ENCODE assay signal across 1 cellular context in genomic region chr12:24044973-24045703, GRCh38.
TF ChIP-seq lines count a peak whose summit lies in the region.

No MANE protein-coding gene starts in this region.

TF ChIP-seq in HepG2, 621 proteins besides CTCF, POLR2A, EP300 and RAD21 (continued from another document and continues in another):
- TF ChIP-seq, protein P1, sequence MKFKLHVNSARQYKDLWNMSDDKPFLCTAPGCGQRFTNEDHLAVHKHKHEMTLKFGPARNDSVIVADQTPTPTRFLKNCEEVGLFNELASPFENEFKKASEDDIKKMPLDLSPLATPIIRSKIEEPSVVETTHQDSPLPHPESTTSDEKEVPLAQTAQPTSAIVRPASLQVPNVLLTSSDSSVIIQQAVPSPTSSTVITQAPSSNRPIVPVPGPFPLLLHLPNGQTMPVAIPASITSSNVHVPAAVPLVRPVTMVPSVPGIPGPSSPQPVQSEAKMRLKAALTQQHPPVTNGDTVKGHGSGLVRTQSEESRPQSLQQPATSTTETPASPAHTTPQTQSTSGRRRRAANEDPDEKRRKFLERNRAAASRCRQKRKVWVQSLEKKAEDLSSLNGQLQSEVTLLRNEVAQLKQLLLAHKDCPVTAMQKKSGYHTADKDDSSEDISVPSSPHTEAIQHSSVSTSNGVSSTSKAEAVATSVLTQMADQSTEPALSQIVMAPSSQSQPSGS (CRISPR knock-in tag; IDR thresholded peaks at IDR 0.05), result peak; percentile 51; the same call in 1 of the 2 replicates
- TF ChIP-seq ETV6 (CRISPR knock-in tag; conservative IDR thresholded peaks at IDR 0.05), result no peak
- no peak for TF ChIP-seq ATF1 (CRISPR knock-in tag; IDR thresholded peaks at IDR 0.05)
- TF ChIP-seq PBX3 (CRISPR knock-in tag; IDR thresholded peaks at IDR 0.05; ENCODE audit: borderline replicate concordance), result no peak
- TF ChIP-seq ARID3A (IDR thresholded peaks at IDR 0.05; ENCODE audit: low read depth, low read length), result peak; percentile 48
- TF ChIP-seq ZNF24 (IDR thresholded peaks at IDR 0.05), result no peak
- no peak for TF ChIP-seq NR1H2 (CRISPR knock-in tag; IDR thresholded peaks at IDR 0.05; ENCODE audit: borderline replicate concordance, low read depth)
- no peak for TF ChIP-seq ZBTB7A (CRISPR knock-in tag; IDR thresholded peaks at IDR 0.05)
- TF ChIP-seq ZNF124 (CRISPR knock-in tag; IDR thresholded peaks at IDR 0.05), result no peak
- TF ChIP-seq, protein P2, sequence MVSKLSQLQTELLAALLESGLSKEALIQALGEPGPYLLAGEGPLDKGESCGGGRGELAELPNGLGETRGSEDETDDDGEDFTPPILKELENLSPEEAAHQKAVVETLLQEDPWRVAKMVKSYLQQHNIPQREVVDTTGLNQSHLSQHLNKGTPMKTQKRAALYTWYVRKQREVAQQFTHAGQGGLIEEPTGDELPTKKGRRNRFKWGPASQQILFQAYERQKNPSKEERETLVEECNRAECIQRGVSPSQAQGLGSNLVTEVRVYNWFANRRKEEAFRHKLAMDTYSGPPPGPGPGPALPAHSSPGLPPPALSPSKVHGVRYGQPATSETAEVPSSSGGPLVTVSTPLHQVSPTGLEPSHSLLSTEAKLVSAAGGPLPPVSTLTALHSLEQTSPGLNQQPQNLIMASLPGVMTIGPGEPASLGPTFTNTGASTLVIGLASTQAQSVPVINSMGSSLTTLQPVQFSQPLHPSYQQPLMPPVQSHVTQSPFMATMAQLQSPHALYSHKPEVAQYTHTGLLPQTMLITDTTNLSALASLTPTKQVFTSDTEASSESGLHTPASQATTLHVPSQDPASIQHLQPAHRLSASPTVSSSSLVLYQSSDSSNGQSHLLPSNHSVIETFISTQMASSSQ (IDR thresholded peaks at IDR 0.05; ENCODE audit: low read depth), result peak; percentile 53; the same call in 1 of the 2 replicates
- TF ChIP-seq, protein P2 (CRISPR knock-in tag; IDR thresholded peaks at IDR 0.05; ENCODE audit: borderline replicate concordance), result peak; percentile 63; the same call in 1 of the 2 replicates
- peak; percentile 72 for TF ChIP-seq KDM6A (CRISPR knock-in tag; IDR thresholded peaks at IDR 0.05; ENCODE audit: low read depth)
- TF ChIP-seq CREBL2 (CRISPR knock-in tag; IDR thresholded peaks at IDR 0.05; ENCODE audit: borderline replicate concordance), result no peak
- TF ChIP-seq BRF2 (CRISPR knock-in tag; IDR thresholded peaks at IDR 0.05), result no peak
- TF ChIP-seq ZBTB39 (CRISPR knock-in tag; IDR thresholded peaks at IDR 0.05), result no peak
- no peak for TF ChIP-seq DNMT1 (CRISPR knock-in tag; IDR thresholded peaks at IDR 0.05)
- no peak for TF ChIP-seq NONO (IDR thresholded peaks at IDR 0.05)
- no peak for TF ChIP-seq NONO (CRISPR knock-in tag; conservative IDR thresholded peaks at IDR 0.05)
- no peak for TF ChIP-seq FOXO1 (CRISPR knock-in tag; IDR thresholded peaks at IDR 0.05)
- no peak for TF ChIP-seq POLR2AphosphoS2 (IDR thresholded peaks at IDR 0.05; ENCODE audit: low read depth, low read length)
- no peak for TF ChIP-seq FOXP1 (IDR thresholded peaks at IDR 0.05)
- TF ChIP-seq FOXP1 (CRISPR knock-in tag; IDR thresholded peaks at IDR 0.05), result 0 out of 2 replicates have a peak, but pooled peaks have one; percentile 9
- TF ChIP-seq ZNF616 (CRISPR knock-in tag; IDR thresholded peaks at IDR 0.05; ENCODE audit: low read depth), result no peak
- TF ChIP-seq, protein P3, sequence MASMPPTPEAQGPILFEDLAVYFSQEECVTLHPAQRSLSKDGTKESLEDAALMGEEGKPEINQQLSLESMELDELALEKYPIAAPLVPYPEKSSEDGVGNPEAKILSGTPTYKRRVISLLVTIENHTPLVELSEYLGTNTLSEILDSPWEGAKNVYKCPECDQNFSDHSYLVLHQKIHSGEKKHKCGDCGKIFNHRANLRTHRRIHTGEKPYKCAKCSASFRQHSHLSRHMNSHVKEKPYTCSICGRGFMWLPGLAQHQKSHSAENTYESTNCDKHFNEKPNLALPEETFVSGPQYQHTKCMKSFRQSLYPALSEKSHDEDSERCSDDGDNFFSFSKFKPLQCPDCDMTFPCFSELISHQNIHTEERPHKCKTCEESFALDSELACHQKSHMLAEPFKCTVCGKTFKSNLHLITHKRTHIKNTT (CRISPR knock-in tag; IDR thresholded peaks at IDR 0.05), result no peak
- no peak for TF ChIP-seq SOX6 (IDR thresholded peaks at IDR 0.05)
- peak; percentile 76 for TF ChIP-seq SOX6 (CRISPR knock-in tag; IDR thresholded peaks at IDR 0.05)
- TF ChIP-seq, protein P4, sequence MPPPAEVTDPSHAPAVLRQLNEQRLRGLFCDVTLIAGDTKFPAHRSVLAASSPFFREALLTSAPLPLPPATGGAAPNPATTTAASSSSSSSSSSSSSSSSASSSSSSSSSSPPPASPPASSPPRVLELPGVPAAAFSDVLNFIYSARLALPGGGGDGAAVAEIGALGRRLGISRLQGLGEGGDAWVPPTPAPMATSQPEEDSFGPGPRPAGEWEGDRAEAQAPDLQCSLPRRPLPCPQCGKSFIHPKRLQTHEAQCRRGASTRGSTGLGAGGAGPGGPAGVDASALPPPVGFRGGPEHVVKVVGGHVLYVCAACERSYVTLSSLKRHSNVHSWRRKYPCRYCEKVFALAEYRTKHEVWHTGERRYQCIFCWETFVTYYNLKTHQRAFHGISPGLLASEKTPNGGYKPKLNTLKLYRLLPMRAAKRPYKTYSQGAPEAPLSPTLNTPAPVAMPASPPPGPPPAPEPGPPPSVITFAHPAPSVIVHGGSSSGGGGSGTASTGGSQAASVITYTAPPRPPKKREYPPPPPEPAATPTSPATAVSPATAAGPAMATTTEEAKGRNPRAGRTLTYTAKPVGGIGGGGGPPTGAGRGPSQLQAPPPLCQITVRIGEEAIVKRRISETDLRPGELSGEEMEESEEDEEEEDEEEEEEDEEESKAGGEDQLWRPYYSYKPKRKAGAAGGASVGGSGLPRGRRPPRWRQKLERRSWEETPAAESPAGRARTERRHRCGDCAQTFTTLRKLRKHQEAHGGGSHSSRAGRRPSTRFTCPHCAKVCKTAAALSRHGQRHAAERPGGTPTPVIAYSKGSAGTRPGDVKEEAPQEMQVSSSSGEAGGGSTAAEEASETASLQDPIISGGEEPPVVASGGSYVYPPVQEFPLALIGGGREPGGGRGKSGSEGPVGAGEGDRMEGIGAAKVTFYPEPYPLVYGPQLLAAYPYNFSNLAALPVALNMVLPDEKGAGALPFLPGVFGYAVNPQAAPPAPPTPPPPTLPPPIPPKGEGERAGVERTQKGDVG (CRISPR knock-in tag; IDR thresholded peaks at IDR 0.05; ENCODE audit: borderline replicate concordance), result no peak
- TF ChIP-seq CBX1 (IDR thresholded peaks at IDR 0.05; ENCODE audit: low read depth), result no peak
- TF ChIP-seq NFKBIZ (CRISPR knock-in tag; IDR thresholded peaks at IDR 0.05), result no peak
- TF ChIP-seq ZC3H4 (CRISPR knock-in tag; IDR thresholded peaks at IDR 0.05; ENCODE audit: borderline replicate concordance), result peak; percentile 81; the same call in 1 of the 2 replicates
- no peak for TF ChIP-seq JUND (CRISPR knock-in tag; IDR thresholded peaks at IDR 0.05)
- no peak; the same call in 1 of the 2 replicates for TF ChIP-seq MIXL1 (CRISPR knock-in tag; IDR thresholded peaks at IDR 0.05)
- TF ChIP-seq PAX8 (CRISPR knock-in tag; IDR thresholded peaks at IDR 0.05; ENCODE audit: borderline replicate concordance), result no peak
- TF ChIP-seq ZNF891 (CRISPR knock-in tag; IDR thresholded peaks at IDR 0.05), result no peak
- no peak for TF ChIP-seq ZNF660 (CRISPR knock-in tag; IDR thresholded peaks at IDR 0.05; ENCODE audit: borderline replicate concordance, low read depth)
- TF ChIP-seq YEATS2 (CRISPR knock-in tag; IDR thresholded peaks at IDR 0.05; ENCODE audit: borderline replicate concordance), result no peak
- TF ChIP-seq RBFOX2 (IDR thresholded peaks at IDR 0.05; ENCODE audit: low read depth, low read length), result peak; percentile 63; the same call in 1 of the 2 replicates
- no peak for TF ChIP-seq ZSCAN30 (CRISPR knock-in tag; IDR thresholded peaks at IDR 0.05)
- TF ChIP-seq, protein P5, sequence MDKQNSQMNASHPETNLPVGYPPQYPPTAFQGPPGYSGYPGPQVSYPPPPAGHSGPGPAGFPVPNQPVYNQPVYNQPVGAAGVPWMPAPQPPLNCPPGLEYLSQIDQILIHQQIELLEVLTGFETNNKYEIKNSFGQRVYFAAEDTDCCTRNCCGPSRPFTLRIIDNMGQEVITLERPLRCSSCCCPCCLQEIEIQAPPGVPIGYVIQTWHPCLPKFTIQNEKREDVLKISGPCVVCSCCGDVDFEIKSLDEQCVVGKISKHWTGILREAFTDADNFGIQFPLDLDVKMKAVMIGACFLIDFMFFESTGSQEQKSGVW (CRISPR knock-in tag; IDR thresholded peaks at IDR 0.05; ENCODE audit: borderline replicate concordance), result no peak
- TF ChIP-seq NFIB (CRISPR knock-in tag; IDR thresholded peaks at IDR 0.05; ENCODE audit: borderline replicate concordance), result no peak
- no peak for TF ChIP-seq SMARCC2 (IDR thresholded peaks at IDR 0.05)
- no peak for TF ChIP-seq KDM5B (CRISPR knock-in tag; IDR thresholded peaks at IDR 0.05; ENCODE audit: borderline replicate concordance)
- no peak for TF ChIP-seq ZNF468 (CRISPR knock-in tag; IDR thresholded peaks at IDR 0.05)
- TF ChIP-seq TSC22D2 (CRISPR knock-in tag; IDR thresholded peaks at IDR 0.05; ENCODE audit: borderline replicate concordance), result no peak
- TF ChIP-seq, protein P6, sequence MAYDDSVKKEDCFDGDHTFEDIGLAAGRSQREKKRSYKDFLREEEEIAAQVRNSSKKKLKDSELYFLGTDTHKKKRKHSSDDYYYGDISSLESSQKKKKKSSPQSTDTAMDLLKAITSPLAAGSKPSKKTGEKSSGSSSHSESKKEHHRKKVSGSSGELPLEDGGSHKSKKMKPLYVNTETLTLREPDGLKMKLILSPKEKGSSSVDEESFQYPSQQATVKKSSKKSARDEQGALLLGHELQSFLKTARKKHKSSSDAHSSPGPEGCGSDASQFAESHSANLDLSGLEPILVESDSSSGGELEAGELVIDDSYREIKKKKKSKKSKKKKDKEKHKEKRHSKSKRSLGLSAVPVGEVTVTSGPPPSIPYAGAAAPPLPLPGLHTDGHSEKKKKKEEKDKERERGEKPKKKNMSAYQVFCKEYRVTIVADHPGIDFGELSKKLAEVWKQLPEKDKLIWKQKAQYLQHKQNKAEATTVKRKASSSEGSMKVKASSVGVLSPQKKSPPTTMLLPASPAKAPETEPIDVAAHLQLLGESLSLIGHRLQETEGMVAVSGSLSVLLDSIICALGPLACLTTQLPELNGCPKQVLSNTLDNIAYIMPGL (CRISPR knock-in tag; IDR thresholded peaks at IDR 0.05; ENCODE audit: borderline replicate concordance in 1 of 2, low read depth in 1 of 2), result no peak; a peak in 1 of 4 replicates
- TF ChIP-seq RORA (CRISPR knock-in tag; IDR thresholded peaks at IDR 0.05), result no peak
- no peak; the same call in 1 of the 2 replicates for TF ChIP-seq HOXA3 (CRISPR knock-in tag; IDR thresholded peaks at IDR 0.05)
- peak; percentile 41; the same call in 1 of the 2 replicates for TF ChIP-seq CREM (IDR thresholded peaks at IDR 0.05)
- TF ChIP-seq CREM (CRISPR knock-in tag; IDR thresholded peaks at IDR 0.05), result no peak
